27 cellular contexts compared by ENCODE assay signal in genomic region chr5:130893003-130893402, GRCh38.
"Had no signal": no experiment of that assay in that cellular context is flagged by ENCODE, and none has a peak within 500 bp of the region (broad histone marks: within the 10 kb centered on the region; RNA-seq: fewer than 3 reads in every experiment).

No MANE protein-coding gene starts in this region.

- FAIRE-seq: keratinocyte, pancreas had no signal

- H3K4me1 ChIP-seq: left ventricle myocardium inferior, pancreas, prostate gland, spleen, testis, thyroid gland, upper lobe of left lung, vagina had no signal

- H3K27ac ChIP-seq: left ventricle myocardium inferior, pancreas, prostate gland, skin epidermis, spleen, testis, thyroid gland, transverse colon, upper lobe of left lung, vagina had no signal

- ATAC-seq: naive thymus-derived CD8-positive, alpha-beta T cell; pancreas; right cardiac atrium; sciatic nerve; stimulated activated memory B cell treated with anti-CD40 and anti-IgM and Interleukin-4, amounts not matched to agents 10 μg/mL and 1 μg/mL and 100 μg/mL, for 72 hours; stimulated activated naive CD8-positive, alpha-beta T cell treated with anti-CD3 and anti-CD28 coated beads, Interleukin-15, amount 100 ng/mL, for 72 hours had no signal

- H3K4me3 ChIP-seq: left ventricle myocardium inferior, lung, pancreas, prostate gland, skin epidermis, spleen, testis, thyroid gland, transverse colon, upper lobe of left lung, vagina had no signal

- DNase-seq: head of caudate nucleus; left ventricle myocardium inferior; mesendoderm; naive thymus-derived CD8-positive, alpha-beta T cell; nucleus accumbens; pancreas; posterior cingulate gyrus; retina; right cardiac atrium; spleen; stimulated activated CD4-positive, alpha-beta T cell treated with anti-CD3 and anti-CD28 coated beads, Interleukin-1b, Interleukin-23, amount 100 ng/mL, for 48 hours; stimulated activated CD4-positive, alpha-beta T cell treated with anti-CD3 and anti-CD28 coated beads, Interleukin-2, amount 100 ng/mL, for 48 hours; stimulated activated CD4-positive, alpha-beta T cell treated with anti-CD3 and anti-CD28 coated beads, Interleukin-4, amount 100 ng/mL, for 4 hours; stimulated activated CD8-positive, alpha-beta memory T cell treated with anti-CD3 and anti-CD28 coated beads, Interleukin-4, amount 100 ng/mL, for 48 hours; stimulated activated naive CD4-positive, alpha-beta T cell treated with Interleukin-2 at 50 U/mL for 16 hours; stimulated activated naive CD8-positive, alpha-beta T cell treated with anti-CD3 and anti-CD28 coated beads, Interleukin-15, amount 100 ng/mL, for 72 hours; testis; thyroid gland; transverse colon; upper lobe of left lung had no signal

- H3K36me3 ChIP-seq: left ventricle myocardium inferior, pancreas, prostate gland, spleen, thyroid gland, transverse colon, upper lobe of left lung, vagina had no signal

- H3K27me3 ChIP-seq: pancreas, testis, thyroid gland, transverse colon, upper lobe of left lung, vagina had no signal

- H3K9me3 ChIP-seq: pancreas, prostate gland, spleen, testis, thyroid gland, transverse colon, upper lobe of left lung, vagina had no signal
